ENCODE assay signal across 11 cellular contexts in the genomic region with DNA sequence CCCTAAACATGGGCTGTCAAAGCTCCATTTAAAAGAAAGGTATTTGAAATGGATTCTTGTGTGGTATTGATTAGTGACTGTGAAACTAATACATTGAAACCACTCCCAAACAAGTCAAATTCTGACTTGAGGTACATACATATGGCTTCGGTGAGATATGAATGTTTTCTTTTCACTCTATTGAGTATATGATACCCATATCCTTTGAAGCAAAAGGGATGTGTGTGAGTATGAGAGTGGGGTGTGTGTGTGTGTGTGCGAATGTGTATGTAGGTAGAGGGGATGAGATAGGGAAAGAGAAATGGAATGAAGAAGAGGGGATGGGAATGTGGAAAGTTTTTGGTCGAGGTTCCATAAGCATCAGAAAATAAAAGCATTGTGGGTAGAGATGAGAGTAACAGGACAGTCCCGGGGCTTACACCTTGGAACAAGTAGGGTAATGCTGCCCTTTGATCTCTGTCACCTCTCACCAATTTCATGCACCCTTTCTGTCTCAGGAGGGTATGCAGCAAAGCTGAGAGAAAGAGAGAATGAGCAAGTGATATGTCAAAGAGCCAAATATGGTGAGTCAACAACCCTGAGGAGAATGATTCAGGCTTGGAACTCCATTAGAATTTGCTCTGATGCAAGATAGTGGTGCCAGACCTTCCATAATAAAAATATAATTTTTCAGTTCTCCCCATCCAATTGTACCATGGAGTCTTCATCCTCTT.
DNase-seq lines count a peak whose midpoint lies in the region; ATAC-seq, FAIRE-seq and TF ChIP-seq lines count a peak whose summit lies in the region.
"Had no signal": no experiment of that assay in that cellular context is flagged by ENCODE, and none has a peak within 500 bp of the region (broad histone marks: within the 10 kb centered on the region; RNA-seq: fewer than 3 reads in every experiment).

No MANE protein-coding gene starts in this region.

- H3K4me1 ChIP-seq in OCI-LY1 (ENCODE audit: insufficient read depth, low read length, severe bottlenecking) (peaks cover 75% of the 10 kb centered on the region), endothelial cell of umbilical vein (ENCODE audit: control insufficient read depth, extremely low read depth, insufficient read depth, low read length) (peaks cover 37% of the 10 kb centered on the region), neuronal stem cell (ENCODE audit: control insufficient read depth in 2 of 2, insufficient read depth in 1 of 2, low read depth in 1 of 2, low read length in 2 of 2) (peaks cover 20 to 24% of the 10 kb centered on the region in 2 donors), lower lobe of right lung (peaks cover 7% of the 10 kb centered on the region)

- H3F3A ChIP-seq in OCI-LY1 (ENCODE audit: insufficient read depth, low read length) = no peaks in the 10 kb centered on the region

- no peak for TF ChIP-seq POLR2A in endothelial cell of umbilical vein (IDR thresholded peaks at IDR 0.05; ENCODE audit: low read depth, low read length)

- H3K14ac ChIP-seq in neuronal stem cell (ENCODE audit: low read length) = no peak overlapping the region

- H2BK120ac ChIP-seq in neuronal stem cell (ENCODE audit: low read depth, low read length) = no peak overlapping the region

- no peaks in the 10 kb centered on the region for H3K27me3 ChIP-seq in OCI-LY1 (ENCODE audit: insufficient read depth, low read length)
- no peaks in the 10 kb centered on the region for H3K27me3 ChIP-seq in endothelial cell of umbilical vein (ENCODE audit: control insufficient read depth in 2 of 2, insufficient read depth in 2 of 2, low read length in 2 of 2)
- no peaks in the 10 kb centered on the region for H3K27me3 ChIP-seq in neuronal stem cell (ENCODE audit: control insufficient read depth in 3 of 3, insufficient read depth in 3 of 3, low read depth in 1 of 3, low read length in 3 of 3)
- no peaks in the 10 kb centered on the region for H3K27me3 ChIP-seq in lower lobe of right lung (ENCODE audit: low read depth)

- no peak overlapping the region for H2BK5ac ChIP-seq in neuronal stem cell (ENCODE audit: low read length)

- peak; percentile 88 for ATAC-seq in activated CD4-positive, alpha-beta T cell treated with anti-CD3 and anti-CD28 coated beads for 36 hours
- ATAC-seq in lower lobe of right lung = no peak
- ATAC-seq in GM18858 (IDR thresholded peaks at IDR 0.05; ENCODE audit: unreplicated experiment) = no peak
- ATAC-seq in GM18907 (IDR thresholded peaks at IDR 0.05; ENCODE audit: unreplicated experiment) = no peak

- H3K9me1 ChIP-seq in endothelial cell of umbilical vein (replicated peaks; ENCODE audit: control insufficient read depth, extremely low read depth, insufficient read depth, low read length) = no peaks in the 10 kb centered on the region

- no peak overlapping the region for H4K91ac ChIP-seq in neuronal stem cell (ENCODE audit: low read depth, low read length, poor library complexity)

- H3K9ac ChIP-seq in OCI-LY1 (ENCODE audit: low read length) (peak overlapping the region; percentile 28; the same call in 1 of the 2 replicates), endothelial cell of umbilical vein (replicated peaks; ENCODE audit: extremely low read depth, insufficient read depth, low read length) (no peak overlapping the region), neuronal stem cell (ENCODE audit: low read depth, low read length, poor library complexity) (no peak overlapping the region)
- H3K9ac ChIP-seq: KMS-11 had no signal

- no peak overlapping the region for H3K18ac ChIP-seq in neuronal stem cell (ENCODE audit: low read length)

- H3K23ac ChIP-seq in neuronal stem cell (ENCODE audit: low read depth, low read length, poor library complexity) = no peak overlapping the region

- H3K27ac ChIP-seq in OCI-LY1 (ENCODE audit: low read depth, low read length, poor library complexity, severe bottlenecking) (peak overlapping the region; percentile 94), endothelial cell of umbilical vein (ENCODE audit: insufficient read depth, low read depth, low read length) (no peak overlapping the region), neuronal stem cell (replicated peaks; ENCODE audit: low read length) (no peak overlapping the region), lower lobe of right lung (no peak overlapping the region)
- H3K27ac ChIP-seq: KMS-11 had no signal

- H3K36me3 Mint-ChIP-seq in activated CD4-positive, alpha-beta T cell treated with anti-CD3 and anti-CD28 coated beads for 36 hours (ENCODE audit: low read depth) = no peaks in the 10 kb centered on the region

- no peak overlapping the region for H2BK15ac ChIP-seq in neuronal stem cell (ENCODE audit: low read length)

- no peaks in the 10 kb centered on the region for H3K79me1 ChIP-seq in neuronal stem cell (ENCODE audit: low read depth, low read length)

- BruUV-seq in endothelial cell of umbilical vein (replicated peaks; lab: Mats Ljungman, UMichigan) = no TSS peak

- H2AFZ ChIP-seq in OCI-LY1 (ENCODE audit: low read length) (peak overlapping the region; percentile 28; the same call in 1 of the 2 replicates), endothelial cell of umbilical vein (ENCODE audit: low read depth, low read length) (peak overlapping the region; percentile 76), neuronal stem cell (ENCODE audit: low read length) (peak overlapping the region; percentile 39)

- H3K4ac ChIP-seq in neuronal stem cell (ENCODE audit: low read length) = no peak overlapping the region

- intact Hi-C loops in activated CD4-positive, alpha-beta T cell treated with anti-CD3 and anti-CD28 coated beads for 36 hours (cut with DNase I, micrococcal nuclease) = loop anchor here (1.0 to 10.0 kb wide), 3 partner anchors 11 to 879 kb away; no protein-coding TSS in a partner anchor
- intact Hi-C loops in endothelial cell of umbilical vein (cut with micrococcal nuclease) (loop anchor here (1.0 to 5.0 kb wide), 4 partner anchors 12 to 1168 kb away; no protein-coding TSS in a partner anchor), lower lobe of right lung (cut with DNase I) (no loop called here)

- H4K20me1 ChIP-seq in OCI-LY1 (ENCODE audit: insufficient read depth, low read length) = no peaks in the 10 kb centered on the region
- no peaks in the 10 kb centered on the region for H4K20me1 ChIP-seq in endothelial cell of umbilical vein (replicated peaks; ENCODE audit: control insufficient read depth, extremely low read depth, insufficient read depth, low read length)

- no peak for TF ChIP-seq CTCF in OCI-LY1 (IDR thresholded peaks at IDR 0.05; ENCODE audit: low read length)
- TF ChIP-seq CTCF in endothelial cell of umbilical vein (IDR thresholded peaks at IDR 0.05; ENCODE audit: extremely low read depth in 1 of 2, insufficient read depth in 1 of 2, low read depth in 1 of 2, low read length in 2 of 2) = no peak
- TF ChIP-seq CTCF in lower lobe of right lung (IDR thresholded peaks at IDR 0.05) = no peak

- H3K9me2 ChIP-seq in OCI-LY1 (ENCODE audit: low read depth, low read length) = no peaks in the 10 kb centered on the region

- no peak for FAIRE-seq in endothelial cell of umbilical vein (lab: Jason Lieb, UNC)
- FAIRE-seq: A204.1 had no signal

- H3K4me3 ChIP-seq in OCI-LY1 (ENCODE audit: low read depth, low read length, poor library complexity, severe bottlenecking) = peak overlapping the region; percentile 19
- H3K4me3 ChIP-seq in endothelial cell of umbilical vein (replicated peaks in 1 of 3; ENCODE audit: insufficient read depth in 1 of 3, low read depth in 1 of 3, low read length in 3 of 3) = no peak overlapping the region
- no peak overlapping the region for H3K4me3 ChIP-seq in neuronal stem cell (ENCODE audit: low read length in 2 of 2)
- no peak overlapping the region for H3K4me3 ChIP-seq in lower lobe of right lung

- H3K4me3 Mint-ChIP-seq in activated CD4-positive, alpha-beta T cell treated with anti-CD3 and anti-CD28 coated beads for 36 hours = peak overlapping the region; percentile 1

- H3K9me3 ChIP-seq in OCI-LY1 (ENCODE audit: low read length) = no peaks in the 10 kb centered on the region
- H3K9me3 ChIP-seq in endothelial cell of umbilical vein (replicated peaks; ENCODE audit: control insufficient read depth, insufficient read depth, low read length) = no peaks in the 10 kb centered on the region
- no peaks in the 10 kb centered on the region for H3K9me3 ChIP-seq in neuronal stem cell (replicated peaks in 1 of 2; ENCODE audit: control insufficient read depth in 2 of 2, insufficient read depth in 1 of 2, low read depth in 1 of 2, low read length in 2 of 2)
- no peaks in the 10 kb centered on the region for H3K9me3 ChIP-seq in lower lobe of right lung

- DNase-seq in activated CD4-positive, alpha-beta T cell treated with anti-CD3 and anti-CD28 coated beads for 36 hours = peak; percentile 18
- no peak for DNase-seq in activated CD4-positive, alpha-beta T cell treated with anti-CD3 and anti-CD28 coated beads, Interleukin-2, amount 50 U/mL, for 4 hours
- DNase-seq in endothelial cell of umbilical vein (ENCODE audit: low read depth, low spot score) (peak; percentile 43), neuronal stem cell (ENCODE audit: low spot score) (no peak), lower lobe of right lung (no peak)
- DNase-seq: NCI-H526 treated with DMSO at 0.1 percent for 48 hours had no signal

- POLR2A ChIA-PET in activated CD4-positive, alpha-beta T cell treated with anti-CD3 and anti-CD28 coated beads for 36 hours (lab: Charles Lee) = interaction anchor here (1.6 kb wide), 1 partner anchor 12 kb away, joined by 3 read pairs; no protein-coding TSS in a partner anchor
- POLR2A ChIA-PET in endothelial cell of umbilical vein (lab: Charles Lee) = no interaction called here

- H3K36me3 ChIP-seq in OCI-LY1 (ENCODE audit: insufficient read depth, low read length) (no peaks in the 10 kb centered on the region), endothelial cell of umbilical vein (ENCODE audit: control insufficient read depth in 2 of 2, extremely low read depth in 1 of 2, insufficient read depth in 2 of 2, low read length in 2 of 2) (no peaks in the 10 kb centered on the region), neuronal stem cell (replicated peaks in 1 of 2; ENCODE audit: control insufficient read depth in 2 of 2, insufficient read depth in 2 of 2, low read length in 2 of 2) (no peaks in the 10 kb centered on the region), lower lobe of right lung (no peaks in the 10 kb centered on the region)

- H2BK12ac ChIP-seq in neuronal stem cell (ENCODE audit: low read length) = no peak overlapping the region

- CTCF ChIA-PET in activated CD4-positive, alpha-beta T cell treated with anti-CD3 and anti-CD28 coated beads for 36 hours (lab: Charles Lee) = interaction anchor here (1.0 kb wide), 1 partner anchor 62 kb away, joined by 4 read pairs; no protein-coding TSS in a partner anchor
- CTCF ChIA-PET in endothelial cell of umbilical vein (lab: Charles Lee) = interaction anchor here (1.5 to 2.1 kb wide), 4 partner anchors 8 to 1169 kb away, joined by 5 to 17 read pairs (median 8); no protein-coding TSS in a partner anchor

- peak overlapping the region; percentile 77 for H3K27ac Mint-ChIP-seq in activated CD4-positive, alpha-beta T cell treated with anti-CD3 and anti-CD28 coated beads for 36 hours

- H3K4me2 ChIP-seq in OCI-LY1 (ENCODE audit: low read length) (peak overlapping the region; percentile 77), endothelial cell of umbilical vein (ENCODE audit: insufficient read depth, low read length) (no peak overlapping the region), neuronal stem cell (ENCODE audit: insufficient read depth, low read length, poor library complexity, severe bottlenecking) (no peak overlapping the region)
- H3K4me2 ChIP-seq: KMS-11 had no signal

- no peaks in the 10 kb centered on the region for H3K79me2 ChIP-seq in OCI-LY1 (ENCODE audit: insufficient read depth, low read length)
- no peaks in the 10 kb centered on the region for H3K79me2 ChIP-seq in endothelial cell of umbilical vein (ENCODE audit: control insufficient read depth, insufficient read depth, low read length)

- H3K27me3 Mint-ChIP-seq in activated CD4-positive, alpha-beta T cell treated with anti-CD3 and anti-CD28 coated beads for 36 hours = peaks cover 23% of the 10 kb centered on the region

- WGBS in neuronal stem cell (ENCODE audit: extremely low coverage in 2 of 2, insufficient read length in 2 of 2, insufficient replicate concordance in 1 of 2), 2 donors = 100% methylated on average over 1 to 2 of the region's 4 CpGs

- H2AK5ac ChIP-seq in neuronal stem cell (ENCODE audit: low read depth, low read length) = no peak overlapping the region

- dilution Hi-C loops in endothelial cell of umbilical vein (cut with MboI; ENCODE audit: extremely low pct_ligation_motif_present, low sequenced_read_pairs) = no loop called here

- no peak overlapping the region for H4K8ac ChIP-seq in neuronal stem cell (ENCODE audit: low read depth, low read length)

- no peaks in the 10 kb centered on the region for H3K9me3 Mint-ChIP-seq in activated CD4-positive, alpha-beta T cell treated with anti-CD3 and anti-CD28 coated beads for 36 hours (ENCODE audit: low read depth)

- H3K4me1 Mint-ChIP-seq in activated CD4-positive, alpha-beta T cell treated with anti-CD3 and anti-CD28 coated beads for 36 hours = peaks cover 22% of the 10 kb centered on the region

Comparison
In these comparisons a context has a peak if more than half of its experiments do, and no peak if none do; other contexts are left out.
1. DNase-seq: peak in activated CD4-positive, alpha-beta T cell treated with anti-CD3 and anti-CD28 coated beads for 36 hours (single experiment) and endothelial cell of umbilical vein (single experiment); none in activated CD4-positive, alpha-beta T cell treated with anti-CD3 and anti-CD28 coated beads, Interleukin-2, amount 50 U/mL, for 4 hours (0 of 2), neuronal stem cell (single experiment) and lower lobe of right lung (single experiment).
2. Peak in every context shown above with its lines, with median percentiles within 50 percentile points of each other: H2AFZ ChIP-seq.